In genomic region chr2:8257502-8257901, GRCh38 we compare ENCODE assay signal across 25 cellular contexts.
"Had no signal": no experiment of that assay in that cellular context is flagged by ENCODE, and none has a peak within 500 bp of the region (broad histone marks: within the 10 kb centered on the region; RNA-seq: fewer than 3 reads in every experiment).

No MANE protein-coding gene starts in this region.

- H3K9me3 Mint-ChIP-seq: activated naive CD4-positive, alpha-beta T cell treated with anti-CD3 and anti-CD28 coated beads for 36 hours; activated T-helper 17 cell treated with anti-CD3 and anti-CD28 coated beads, Interleukin-2, amount 50 U/mL, for 72 hours; T-cell had no signal

- H3K27ac Mint-ChIP-seq: activated CD4-positive, alpha-beta memory T cell treated with anti-CD3 and anti-CD28 coated beads, Interleukin-2, amount 10 ng/mL, durations not matched to agents 7 days and 5 days; activated CD4-positive, alpha-beta T cell treated with anti-CD3 and anti-CD28 coated beads for 36 hours; activated naive CD4-positive, alpha-beta T cell treated with anti-CD3 and anti-CD28 coated beads for 36 hours; activated naive CD8-positive, alpha-beta T cell; activated T-helper 17 cell treated with anti-CD3 and anti-CD28 coated beads, Interleukin-2, amount 50 U/mL, for 72 hours; T-cell had no signal

- H3K36me3 Mint-ChIP-seq: activated naive CD8-positive, alpha-beta T cell; T-cell had no signal

- H3K4me3 ChIP-seq: SK-N-MC had no signal

- DNase-seq: activated CD4-positive, alpha-beta memory T cell treated with anti-CD3 and anti-CD28 coated beads, Interleukin-2, amount 10 ng/mL, durations not matched to agents 7 days and 5 days; activated CD4-positive, alpha-beta T cell treated with anti-CD3 and anti-CD28 coated beads for 36 hours; activated CD4-positive, alpha-beta T cell treated with anti-CD3 and anti-CD28 coated beads, Interleukin-2, amount 50 U/mL, for 1 hour; activated gamma-delta T cell; activated naive CD4-positive, alpha-beta T cell treated with anti-CD3 and anti-CD28 coated beads for 36 hours; activated T-cell treated with anti-CD3 and anti-CD28 coated beads for 4 hours; activated T-cell treated with anti-CD3 and anti-CD28 coated beads, Interleukin-2, amount 50 U/mL, for 48 hours; aorta; central memory CD4-positive, alpha-beta T cell; NCI-H1048; NCI-H146; NCI-H187 treated with DMSO at 0.1 percent for 48 hours; NCI-H2171; NCI-H345; NCI-H510A treated with DMSO at 0.1 percent for 48 hours; NCI-H69; NK-92 treated with Interleukin-12 subunit alpha and Interleukin-12 subunit beta, amount 100 ng/mL, for 24 hours; OCI-M1; RPMI8226; T-cell; T-helper 2 cell had no signal

- H3K27ac ChIP-seq: SK-N-MC, VCaP had no signal

- H3K4me3 Mint-ChIP-seq: activated CD4-positive, alpha-beta memory T cell treated with anti-CD3 and anti-CD28 coated beads, Interleukin-2, amount 10 ng/mL, durations not matched to agents 7 days and 5 days; activated CD4-positive, alpha-beta T cell treated with anti-CD3 and anti-CD28 coated beads for 36 hours; activated naive CD4-positive, alpha-beta T cell treated with anti-CD3 and anti-CD28 coated beads for 36 hours; activated naive CD8-positive, alpha-beta T cell; activated T-helper 17 cell treated with anti-CD3 and anti-CD28 coated beads, Interleukin-2, amount 50 U/mL, for 72 hours; T-cell had no signal

- H3K27me3 Mint-ChIP-seq: activated CD4-positive, alpha-beta memory T cell treated with anti-CD3 and anti-CD28 coated beads, Interleukin-2, amount 10 ng/mL, durations not matched to agents 7 days and 5 days; activated CD4-positive, alpha-beta T cell treated with anti-CD3 and anti-CD28 coated beads for 36 hours; activated naive CD8-positive, alpha-beta T cell; activated T-helper 17 cell treated with anti-CD3 and anti-CD28 coated beads, Interleukin-2, amount 50 U/mL, for 72 hours; T-cell had no signal

- H3K4me1 Mint-ChIP-seq: activated CD4-positive, alpha-beta memory T cell treated with anti-CD3 and anti-CD28 coated beads, Interleukin-2, amount 10 ng/mL, durations not matched to agents 7 days and 5 days had no signal
